In the genomic region with DNA sequence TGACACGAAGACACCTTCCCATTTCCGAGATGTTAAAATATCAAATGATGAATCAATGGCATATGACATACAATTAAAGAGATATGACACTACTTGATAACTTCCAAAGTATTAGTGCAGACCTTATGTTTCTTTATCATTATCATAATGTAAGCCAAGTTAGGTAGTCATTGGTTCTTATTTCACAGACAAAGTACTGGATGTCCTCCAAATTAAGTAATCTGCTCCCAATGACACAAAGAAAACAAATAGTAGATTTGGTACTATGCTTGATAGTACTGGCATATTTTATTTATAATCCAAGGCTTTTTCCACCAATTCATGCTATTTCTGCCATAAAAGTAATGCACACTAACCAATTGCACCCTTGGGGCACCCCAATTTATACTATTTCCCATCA, we compare ENCODE assay signal across 7 cellular contexts.
"Had no signal": no experiment of that assay in that cellular context is flagged by ENCODE, and none has a peak within 500 bp of the region (broad histone marks: within the 10 kb centered on the region; RNA-seq: fewer than 3 reads in every experiment).

No MANE protein-coding gene starts in this region.

- H3K4me3 Mint-ChIP-seq: GM23338, H9, IgD-negative memory B cell had no signal

- H3K4me3 ChIP-seq: GM23338 had no signal

- DNase-seq: H9, HCEC 1CT had no signal

- FAIRE-seq: H1, H54, HTR-8/SVneo had no signal

- H3K27me3 Mint-ChIP-seq: IgD-negative memory B cell had no signal

- ATAC-seq: GM23338 had no signal

- H3K27ac Mint-ChIP-seq: GM23338, H9, IgD-negative memory B cell had no signal

- H3K4me1 Mint-ChIP-seq: GM23338, H9, IgD-negative memory B cell had no signal

- H3K9me3 Mint-ChIP-seq: GM23338, H9, IgD-negative memory B cell had no signal

- H2AFZ ChIP-seq: GM23338 had no signal

- H3K36me3 Mint-ChIP-seq: IgD-negative memory B cell had no signal

- H3K4me2 ChIP-seq: GM23338 had no signal
